8 cellular contexts compared by ENCODE assay signal in genomic region chr14:105091335-105092123, GRCh38. TPM values are rescaled to one million over a fixed set of nuclear protein-coding genes. Genes with fewer than 3 reads are reported as not detected.
DNase-seq lines count a peak whose midpoint lies in the region; ATAC-seq and TF ChIP-seq lines count a peak whose summit lies in the region.

No MANE protein-coding gene starts in this region.

- no peak for TF ChIP-seq CTCF in lung (IDR thresholded peaks at IDR 0.05; ENCODE audit: control extremely low read depth, extremely low read depth)

- H3K4me3 ChIP-seq in lung: no peak overlapping the region

- peak; percentile 11 for DNase-seq in activated naive CD4-positive, alpha-beta T cell treated with anti-CD3 and anti-CD28 coated beads, Interleukin-2, amount 50 U/mL, for 16 hours
- DNase-seq in activated naive CD4-positive, alpha-beta T cell (lab: John Stamatoyannopoulos, UW): no peak
- DNase-seq in T47D (ENCODE audit: low read depth in 1 of 2, low spot score in 1 of 2) (peak; percentile 68 to 97), lung (ENCODE audit: low spot score) (peak; percentile 91), ureter (ENCODE audit: low spot score) (peak; percentile 83)
- no peak for DNase-seq in stimulated activated CD4-positive, alpha-beta T cell treated with anti-CD3 and anti-CD28 coated beads, Interleukin-2, amount 100 ng/mL, for 24 hours
- DNase-seq in stimulated activated naive CD4-positive, alpha-beta T cell treated with Interleukin-2 at 50 U/mL for 16 hours (lab: John Stamatoyannopoulos, UW): no peak

- no peaks in the 10 kb centered on the region for H3K9me3 ChIP-seq in lung (ENCODE audit: control insufficient read depth in 2 of 2, insufficient read depth in 1 of 2, low read length in 1 of 2)

- ATAC-seq in lung (ENCODE audit: insufficient read depth, low FRiP score): peak; percentile 30
- ATAC-seq in HG02840 (IDR thresholded peaks at IDR 0.05; ENCODE audit: low FRiP score, unreplicated experiment): no peak

- peaks cover 0 to 33% of the 10 kb centered on the region in 2 donors for H3K4me1 ChIP-seq in lung (ENCODE audit: control insufficient read depth in 2 of 2, insufficient read depth in 2 of 2, low read length in 2 of 2)

- no peaks in the 10 kb centered on the region for H3K27me3 ChIP-seq in lung (ENCODE audit: control insufficient read depth, insufficient read depth)

- in situ Hi-C loops in T47D (cut with HindIII; ENCODE audit: low pct_unique_long_range_greater_than_20kb, low sequenced_read_pairs): no loop called here

- no peaks in the 10 kb centered on the region for H3K36me3 ChIP-seq in lung (ENCODE audit: control insufficient read depth in 2 of 2, insufficient read depth in 2 of 2, low read length in 2 of 2)

- WGBS in lung, 2 donors: 43 to 62% methylated on average over 22 of the region's 22 CpGs

- peak overlapping the region; percentile 70 to 86 for H3K27ac ChIP-seq in lung (ENCODE audit: low read depth in 1 of 2, low read length in 1 of 2)

RNA-seq across cellular contexts. Expression of gene GPR132, which starts 26.3 kb away (rescaled TPM):
- total RNA-seq in lung (1 to 10 TPM; 4.4 to 6.9 TPM), ureter (1.5 TPM)
- 10 to 100 TPM in 1 of 2 donors, 1 to 10 TPM in 1; 2.3 to 19.5 TPM for polyA plus RNA-seq in lung

Comparison
In these comparisons a context has a peak if more than half of its experiments do, and no peak if none do; other contexts are left out.
1. DNase-seq: peak in activated naive CD4-positive, alpha-beta T cell treated with anti-CD3 and anti-CD28 coated beads, Interleukin-2, amount 50 U/mL, for 16 hours (single experiment), T47D (2 of 2), lung (single experiment) and ureter (single experiment); none in activated naive CD4-positive, alpha-beta T cell (0 of 4), stimulated activated CD4-positive, alpha-beta T cell treated with anti-CD3 and anti-CD28 coated beads, Interleukin-2, amount 100 ng/mL, for 24 hours (0 of 2) and stimulated activated naive CD4-positive, alpha-beta T cell treated with Interleukin-2 at 50 U/mL for 16 hours (single experiment).